Comparison of ENCODE assay signal across 8 cellular contexts in genomic region chr5:146447734-146448380, GRCh38. TPM values are rescaled to one million over a fixed set of nuclear protein-coding genes. Genes with fewer than 3 reads are reported as not detected.
DNase-seq lines count a peak whose midpoint lies in the region; ATAC-seq and TF ChIP-seq lines count a peak whose summit lies in the region.

No MANE protein-coding gene starts in this region.

- intact Hi-C loops in ovary (cut with DNase I) = no loop called here

- peaks cover 4% of the 10 kb centered on the region for H3K4me1 ChIP-seq in ovary (ENCODE audit: insufficient read depth)

- no peak for TF ChIP-seq EP300 in ovary (IDR thresholded peaks at IDR 0.05)

- DNase-seq in EH (ENCODE audit: low read depth) (peak; percentile 61), HT1080 (ENCODE audit: low read depth) (peak; percentile 63), ovary (no peak), NCI-H510A treated with DMSO at 0.1 percent for 48 hours (lab: John Stamatoyannopoulos, UW) (no peak), activated gamma-delta T cell treated with Interleukin-2 at 50 U/mL for 16 hours (no peak)

- ATAC-seq in GM21381 (IDR thresholded peaks at IDR 0.05; ENCODE audit: unreplicated experiment) = peak; percentile 23
- ATAC-seq in esophagus mucosa = peak; percentile 47

- TF ChIP-seq CTCF in WI38 (IDR thresholded peaks at IDR 0.05; ENCODE audit: low read depth, low read length) (no peak), ovary (IDR thresholded peaks at IDR 0.05) (no peak)

- 0 to 1% (median 0%) methylated on average over 20 of the region's 20 CpGs for WGBS in ovary, 3 donors

- H3K9me3 ChIP-seq in ovary = no peaks in the 10 kb centered on the region

- no peak for TF ChIP-seq POLR2A in ovary (IDR thresholded peaks at IDR 0.05)

- peak overlapping the region; percentile 64 to 71 for H3K27ac ChIP-seq in ovary

- no peaks in the 10 kb centered on the region for H3K36me3 ChIP-seq in ovary

- H3K4me3 ChIP-seq in WI38 (ENCODE audit: low read depth, low read length) (peak overlapping the region; percentile 98), ovary (peak overlapping the region; percentile 99)

- H3K27me3 ChIP-seq in ovary = no peaks in the 10 kb centered on the region

RNA-seq across cellular contexts. Expression of gene TCERG1, which starts 0.7 kb away (rescaled TPM):
- 46.6 and 48.9 TPM in 2 replicates for total RNA-seq in HT1080 (2014; rRNA removed; shearing (Covaris generic))
- 48.2 and 55.5 TPM in 2 replicates for polyA plus RNA-seq in HT1080 (2015; cell fraction: cytosol; rRNA removed)
- 306 and 309 TPM in 2 replicates for polyA plus RNA-seq in HT1080 (2015; cell fraction: nucleus; rRNA removed)
- total RNA-seq in esophagus mucosa = 32.6 TPM
- total RNA-seq in ovary = 10 to 100 TPM; 40.5 to 70.1 (median 48.5) TPM
- 10 to 100 TPM; 23.6 to 39.5 TPM for polyA plus RNA-seq in ovary

Comparison
In these comparisons a context has a peak if more than half of its experiments do, and no peak if none do; other contexts are left out.
1. DNase-seq: peak in EH (single experiment) and HT1080 (single experiment); none in ovary (0 of 5), NCI-H510A treated with DMSO at 0.1 percent for 48 hours (single experiment) and activated gamma-delta T cell treated with Interleukin-2 at 50 U/mL for 16 hours (single experiment).